1 cellular context compared by ENCODE assay signal in the genomic region with DNA sequence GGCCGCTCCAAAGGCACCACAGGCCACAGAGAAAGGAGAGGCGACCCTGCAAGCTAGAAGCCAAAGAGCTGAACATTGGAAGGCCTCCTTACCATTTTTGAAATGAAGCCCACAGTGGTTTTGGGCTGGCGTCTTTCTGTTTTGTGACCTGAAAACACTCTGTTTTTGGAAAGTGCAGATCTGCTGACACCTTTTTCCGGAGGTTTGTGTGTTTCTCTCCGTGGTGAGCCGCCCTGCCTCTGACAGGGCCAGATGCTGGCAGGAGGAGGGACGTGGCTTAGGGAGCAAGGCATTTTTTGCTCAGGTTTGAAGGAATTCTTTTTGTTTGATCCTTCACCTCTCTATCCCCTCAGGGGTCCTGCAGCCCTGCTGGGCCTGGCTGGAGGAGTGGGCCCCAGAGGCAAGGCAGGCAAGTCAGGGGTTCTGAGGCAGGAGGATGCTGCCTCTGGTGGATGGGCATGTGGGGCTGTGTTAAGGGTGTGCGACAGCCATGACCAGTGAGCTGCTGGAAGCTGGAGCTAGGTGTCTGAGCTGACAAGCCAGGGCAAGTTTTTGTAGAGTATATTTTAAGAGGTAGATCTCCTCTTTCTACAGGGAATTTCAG.
TF ChIP-seq lines count a peak whose summit lies in the region.

No MANE protein-coding gene starts in this region.

TF ChIP-seq in GM23338, 12 proteins besides CTCF, POLR2A, EP300 and RAD21 (continued from another document):
- TF ChIP-seq, protein P1, sequence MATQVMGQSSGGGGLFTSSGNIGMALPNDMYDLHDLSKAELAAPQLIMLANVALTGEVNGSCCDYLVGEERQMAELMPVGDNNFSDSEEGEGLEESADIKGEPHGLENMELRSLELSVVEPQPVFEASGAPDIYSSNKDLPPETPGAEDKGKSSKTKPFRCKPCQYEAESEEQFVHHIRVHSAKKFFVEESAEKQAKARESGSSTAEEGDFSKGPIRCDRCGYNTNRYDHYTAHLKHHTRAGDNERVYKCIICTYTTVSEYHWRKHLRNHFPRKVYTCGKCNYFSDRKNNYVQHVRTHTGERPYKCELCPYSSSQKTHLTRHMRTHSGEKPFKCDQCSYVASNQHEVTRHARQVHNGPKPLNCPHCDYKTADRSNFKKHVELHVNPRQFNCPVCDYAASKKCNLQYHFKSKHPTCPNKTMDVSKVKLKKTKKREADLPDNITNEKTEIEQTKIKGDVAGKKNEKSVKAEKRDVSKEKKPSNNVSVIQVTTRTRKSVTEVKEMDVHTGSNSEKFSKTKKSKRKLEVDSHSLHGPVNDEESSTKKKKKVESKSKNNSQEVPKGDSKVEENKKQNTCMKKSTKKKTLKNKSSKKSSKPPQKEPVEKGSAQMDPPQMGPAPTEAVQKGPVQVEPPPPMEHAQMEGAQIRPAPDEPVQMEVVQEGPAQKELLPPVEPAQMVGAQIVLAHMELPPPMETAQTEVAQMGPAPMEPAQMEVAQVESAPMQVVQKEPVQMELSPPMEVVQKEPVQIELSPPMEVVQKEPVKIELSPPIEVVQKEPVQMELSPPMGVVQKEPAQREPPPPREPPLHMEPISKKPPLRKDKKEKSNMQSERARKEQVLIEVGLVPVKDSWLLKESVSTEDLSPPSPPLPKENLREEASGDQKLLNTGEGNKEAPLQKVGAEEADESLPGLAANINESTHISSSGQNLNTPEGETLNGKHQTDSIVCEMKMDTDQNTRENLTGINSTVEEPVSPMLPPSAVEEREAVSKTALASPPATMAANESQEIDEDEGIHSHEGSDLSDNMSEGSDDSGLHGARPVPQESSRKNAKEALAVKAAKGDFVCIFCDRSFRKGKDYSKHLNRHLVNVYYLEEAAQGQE (IDR thresholded peaks at IDR 0.05; ENCODE audit: unreplicated experiment), result no peak
- TF ChIP-seq EZH2 (IDR thresholded peaks at IDR 0.05; ENCODE audit: low read depth, unreplicated experiment) (no peak), ZNF114 (CRISPR knock-in tag; IDR thresholded peaks at IDR 0.05) (no peak), NANOG (IDR thresholded peaks at IDR 0.05; ENCODE audit: borderline replicate concordance) (no peak), ZNF331 (CRISPR knock-in tag; IDR thresholded peaks at IDR 0.05; ENCODE audit: low read depth) (no peak)
- TF ChIP-seq, protein P2, sequence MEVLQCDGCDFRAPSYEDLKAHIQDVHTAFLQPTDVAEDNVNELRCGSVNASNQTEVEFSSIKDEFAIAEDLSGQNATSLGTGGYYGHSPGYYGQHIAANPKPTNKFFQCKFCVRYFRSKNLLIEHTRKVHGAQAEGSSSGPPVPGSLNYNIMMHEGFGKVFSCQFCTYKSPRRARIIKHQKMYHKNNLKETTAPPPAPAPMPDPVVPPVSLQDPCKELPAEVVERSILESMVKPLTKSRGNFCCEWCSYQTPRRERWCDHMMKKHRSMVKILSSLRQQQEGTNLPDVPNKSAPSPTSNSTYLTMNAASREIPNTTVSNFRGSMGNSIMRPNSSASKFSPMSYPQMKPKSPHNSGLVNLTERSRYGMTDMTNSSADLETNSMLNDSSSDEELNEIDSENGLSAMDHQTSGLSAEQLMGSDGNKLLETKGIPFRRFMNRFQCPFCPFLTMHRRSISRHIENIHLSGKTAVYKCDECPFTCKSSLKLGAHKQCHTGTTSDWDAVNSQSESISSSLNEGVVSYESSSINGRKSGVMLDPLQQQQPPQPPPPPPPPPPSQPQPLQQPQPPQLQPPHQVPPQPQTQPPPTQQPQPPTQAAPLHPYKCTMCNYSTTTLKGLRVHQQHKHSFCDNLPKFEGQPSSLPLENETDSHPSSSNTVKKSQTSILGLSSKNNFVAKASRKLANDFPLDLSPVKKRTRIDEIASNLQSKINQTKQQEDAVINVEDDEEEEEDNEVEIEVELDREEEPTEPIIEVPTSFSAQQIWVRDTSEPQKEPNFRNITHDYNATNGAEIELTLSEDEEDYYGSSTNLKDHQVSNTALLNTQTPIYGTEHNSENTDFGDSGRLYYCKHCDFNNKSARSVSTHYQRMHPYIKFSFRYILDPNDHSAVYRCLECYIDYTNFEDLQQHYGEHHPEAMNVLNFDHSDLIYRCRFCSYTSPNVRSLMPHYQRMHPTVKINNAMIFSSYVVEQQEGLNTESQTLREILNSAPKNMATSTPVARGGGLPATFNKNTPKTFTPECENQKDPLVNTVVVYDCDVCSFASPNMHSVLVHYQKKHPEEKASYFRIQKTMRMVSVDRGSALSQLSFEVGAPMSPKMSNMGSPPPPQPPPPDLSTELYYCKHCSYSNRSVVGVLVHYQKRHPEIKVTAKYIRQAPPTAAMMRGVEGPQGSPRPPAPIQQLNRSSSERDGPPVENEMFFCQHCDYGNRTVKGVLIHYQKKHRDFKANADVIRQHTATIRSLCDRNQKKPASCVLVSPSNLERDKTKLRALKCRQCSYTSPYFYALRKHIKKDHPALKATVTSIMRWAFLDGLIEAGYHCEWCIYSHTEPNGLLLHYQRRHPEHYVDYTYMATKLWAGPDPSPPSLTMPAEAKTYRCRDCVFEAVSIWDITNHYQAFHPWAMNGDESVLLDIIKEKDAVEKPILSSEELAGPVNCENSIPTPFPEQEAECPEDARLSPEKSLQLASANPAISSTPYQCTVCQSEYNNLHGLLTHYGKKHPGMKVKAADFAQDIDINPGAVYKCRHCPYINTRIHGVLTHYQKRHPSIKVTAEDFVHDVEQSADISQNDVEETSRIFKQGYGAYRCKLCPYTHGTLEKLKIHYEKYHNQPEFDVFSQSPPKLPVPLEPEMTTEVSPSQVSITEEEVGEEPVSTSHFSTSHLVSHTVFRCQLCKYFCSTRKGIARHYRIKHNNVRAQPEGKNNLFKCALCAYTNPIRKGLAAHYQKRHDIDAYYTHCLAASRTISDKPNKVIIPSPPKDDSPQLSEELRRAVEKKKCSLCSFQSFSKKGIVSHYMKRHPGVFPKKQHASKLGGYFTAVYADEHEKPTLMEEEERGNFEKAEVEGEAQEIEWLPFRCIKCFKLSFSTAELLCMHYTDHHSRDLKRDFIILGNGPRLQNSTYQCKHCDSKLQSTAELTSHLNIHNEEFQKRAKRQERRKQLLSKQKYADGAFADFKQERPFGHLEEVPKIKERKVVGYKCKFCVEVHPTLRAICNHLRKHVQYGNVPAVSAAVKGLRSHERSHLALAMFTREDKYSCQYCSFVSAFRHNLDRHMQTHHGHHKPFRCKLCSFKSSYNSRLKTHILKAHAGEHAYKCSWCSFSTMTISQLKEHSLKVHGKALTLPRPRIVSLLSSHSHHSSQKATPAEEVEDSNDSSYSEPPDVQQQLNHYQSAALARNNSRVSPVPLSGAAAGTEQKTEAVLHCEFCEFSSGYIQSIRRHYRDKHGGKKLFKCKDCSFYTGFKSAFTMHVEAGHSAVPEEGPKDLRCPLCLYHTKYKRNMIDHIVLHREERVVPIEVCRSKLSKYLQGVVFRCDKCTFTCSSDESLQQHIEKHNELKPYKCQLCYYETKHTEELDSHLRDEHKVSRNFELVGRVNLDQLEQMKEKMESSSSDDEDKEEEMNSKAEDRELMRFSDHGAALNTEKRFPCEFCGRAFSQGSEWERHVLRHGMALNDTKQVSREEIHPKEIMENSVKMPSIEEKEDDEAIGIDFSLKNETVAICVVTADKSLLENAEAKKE (CRISPR knock-in tag; IDR thresholded peaks at IDR 0.05), result no peak
